ENCODE assay signal across 8 cellular contexts in genomic region chr17:36072431-36073121, GRCh38. TPM values are rescaled to one million over a fixed set of nuclear protein-coding genes. Genes with fewer than 3 reads are reported as not detected.
DNase-seq lines count a peak whose midpoint lies in the region; ATAC-seq and TF ChIP-seq lines count a peak whose summit lies in the region.

No MANE protein-coding gene starts in this region.

- no peaks in the 10 kb centered on the region for H3K4me1 ChIP-seq in esophagus squamous epithelium

- H3K9me3 ChIP-seq in esophagus squamous epithelium: peaks cover 0 to 9% (median 0%) of the 10 kb centered on the region in 3 donors

- peaks cover 72% of the 10 kb centered on the region for H3K4me1 Mint-ChIP-seq in activated CD8-positive, alpha-beta memory T cell treated with anti-CD3 and anti-CD28 coated beads, Interleukin-2, amount 10 ng/mL, durations not matched to agents 7 days and 5 days

- H3K9me3 Mint-ChIP-seq in activated CD8-positive, alpha-beta memory T cell treated with anti-CD3 and anti-CD28 coated beads, Interleukin-2, amount 10 ng/mL, durations not matched to agents 7 days and 5 days (ENCODE audit: low read depth): no peaks in the 10 kb centered on the region

- no peaks in the 10 kb centered on the region for H3K36me3 ChIP-seq in esophagus squamous epithelium

- peak; percentile 36 to 46 for DNase-seq in AML-193 (lab: John Stamatoyannopoulos, UW)
- DNase-seq in NB4 (ENCODE audit: low read depth): peak; percentile 81
- DNase-seq in activated CD8-positive, alpha-beta memory T cell treated with anti-CD3 and anti-CD28 coated beads, Interleukin-2, amount 10 ng/mL, durations not matched to agents 7 days and 5 days: peak; percentile 88
- DNase-seq in esophagus squamous epithelium (lab: John Stamatoyannopoulos, UW): no peak
- peak; percentile 48 for DNase-seq in omental fat pad (ENCODE audit: low spot score)
- no peak for DNase-seq in occipital lobe (lab: John Stamatoyannopoulos, UW)

- WGBS in esophagus squamous epithelium, 2 donors: 43 to 47% methylated on average over 9 to 12 of the region's 12 CpGs

- peak overlapping the region; percentile 63 for H3K27ac Mint-ChIP-seq in activated CD8-positive, alpha-beta memory T cell treated with anti-CD3 and anti-CD28 coated beads, Interleukin-2, amount 10 ng/mL, durations not matched to agents 7 days and 5 days

- peak; percentile 53 for ATAC-seq in GM18873 (IDR thresholded peaks at IDR 0.05; ENCODE audit: low FRiP score, unreplicated experiment)
- ATAC-seq in activated CD8-positive, alpha-beta memory T cell treated with anti-CD3 and anti-CD28 coated beads, Interleukin-2, amount 10 ng/mL, durations not matched to agents 7 days and 5 days: peak; percentile 79
- no peak for ATAC-seq in omental fat pad (ENCODE audit: low FRiP score)
- ATAC-seq in HG02642 (IDR thresholded peaks at IDR 0.05; ENCODE audit: poor library complexity, unreplicated experiment): no peak

- CTCF ChIA-PET in activated CD8-positive, alpha-beta memory T cell treated with anti-CD3 and anti-CD28 coated beads, Interleukin-2, amount 10 ng/mL, durations not matched to agents 7 days and 5 days (lab: Charles Lee): interaction anchor here (0.7 to 9.3 kb wide), 40 partner anchors 9 to 404 kb away, joined by 3 to 103 read pairs (median 5); partner anchors contain the start of genes CCL16, CCL18, CCL3 and CCL4

- TF ChIP-seq CTCF in NB4 (IDR thresholded peaks at IDR 0.05; ENCODE audit: low read depth, low read length) (peak; percentile 83), esophagus squamous epithelium (IDR thresholded peaks at IDR 0.05) (peak; percentile 28 to 54 (median 42)), omental fat pad (IDR thresholded peaks at IDR 0.05) (peak in 1 of 3 donors; percentile 35)

- no peak overlapping the region for H3K4me3 ChIP-seq in NB4 (ENCODE audit: low read depth, low read length)
- no peak overlapping the region for H3K4me3 ChIP-seq in esophagus squamous epithelium

- peak overlapping the region; percentile 3 for H3K4me3 Mint-ChIP-seq in activated CD8-positive, alpha-beta memory T cell treated with anti-CD3 and anti-CD28 coated beads, Interleukin-2, amount 10 ng/mL, durations not matched to agents 7 days and 5 days

- intact Hi-C loops in esophagus squamous epithelium (cut with DNase I): no loop called here

- peaks cover 13% of the 10 kb centered on the region for H3K36me3 Mint-ChIP-seq in activated CD8-positive, alpha-beta memory T cell treated with anti-CD3 and anti-CD28 coated beads, Interleukin-2, amount 10 ng/mL, durations not matched to agents 7 days and 5 days

- no peak overlapping the region for H3K27ac ChIP-seq in esophagus squamous epithelium

- TF ChIP-seq POLR2A in NB4 (IDR thresholded peaks at IDR 0.05; ENCODE audit: extremely low read depth, insufficient read length): no peak
- no peak for TF ChIP-seq POLR2A in esophagus squamous epithelium (IDR thresholded peaks at IDR 0.05)

- peaks cover 7% of the 10 kb centered on the region for H3K27me3 Mint-ChIP-seq in activated CD8-positive, alpha-beta memory T cell treated with anti-CD3 and anti-CD28 coated beads, Interleukin-2, amount 10 ng/mL, durations not matched to agents 7 days and 5 days

- no peaks in the 10 kb centered on the region for H3K27me3 ChIP-seq in esophagus squamous epithelium

RNA-seq across cellular contexts. Expression of gene CCL18, which starts 8.5 kb away (rescaled TPM):
- total RNA-seq in activated CD8-positive, alpha-beta memory T cell treated with anti-CD3 and anti-CD28 coated beads, Interleukin-2, amount 10 ng/mL, durations not matched to agents 7 days and 5 days: not detected
- 1 to 10 TPM in 1 of 4 donors, under 1 TPM in 2, not detected in 1; 0.76 to 2.8 (median 0.92) TPM for total RNA-seq in esophagus squamous epithelium
- total RNA-seq in omental fat pad: 10 to 100 TPM in 2 of 4 donors, 1 to 10 TPM in 2; 1.7 to 21.5 (median 9.8) TPM
- not detected for total RNA-seq in occipital lobe

RNA-seq across cellular contexts. Expression of gene CCL3, which starts 17.4 kb away (rescaled TPM):
- 100 to 1,000 TPM in 1 of 2 experiments, 10 to 100 TPM in 1; 77.2 to 634 TPM for total RNA-seq in activated CD8-positive, alpha-beta memory T cell treated with anti-CD3 and anti-CD28 coated beads, Interleukin-2, amount 10 ng/mL, durations not matched to agents 7 days and 5 days
- under 1 TPM in 1 of 4 donors, not detected in 3; 0.68 TPM for total RNA-seq in esophagus squamous epithelium
- total RNA-seq in omental fat pad: 10 to 100 TPM in 2 of 4 donors, 1 to 10 TPM in 2; 4.1 to 12.1 (median 8.0) TPM
- 7.2 TPM for total RNA-seq in occipital lobe

RNA-seq across cellular contexts. Expression of gene CCL4, which starts 31.1 kb away (rescaled TPM):
- total RNA-seq in activated CD8-positive, alpha-beta memory T cell treated with anti-CD3 and anti-CD28 coated beads, Interleukin-2, amount 10 ng/mL, durations not matched to agents 7 days and 5 days: 100 to 1,000 TPM in 1 of 2 experiments, 10 to 100 TPM in 1; 66.7 to 367 TPM
- total RNA-seq in esophagus squamous epithelium (1 to 10 TPM in 3 of 4 donors, under 1 TPM in 1; 0.56 to 3.2 (median 2.6) TPM), omental fat pad (10 to 100 TPM in 3 of 4 donors, 1 to 10 TPM in 1; 8.6 to 13.3 (median 11.3) TPM), occipital lobe (4.1 TPM)

RNA-seq across cellular contexts. Expression of gene CCL23, which starts 54.8 kb away (rescaled TPM):
- total RNA-seq in activated CD8-positive, alpha-beta memory T cell treated with anti-CD3 and anti-CD28 coated beads, Interleukin-2, amount 10 ng/mL, durations not matched to agents 7 days and 5 days: under 1 TPM in 1 of 2 experiments, not detected in 1; 0.82 TPM
- 10 to 100 TPM in 1 of 4 donors, 1 to 10 TPM in 3; 2.0 to 13.4 (median 3.4) TPM for total RNA-seq in esophagus squamous epithelium
- 1 to 10 TPM; 1.5 to 6.6 (median 4.7) TPM for total RNA-seq in omental fat pad
- not detected for total RNA-seq in occipital lobe

Comparison
In these comparisons a context has a peak if more than half of its experiments do, and no peak if none do; other contexts are left out.
1. DNase-seq: peak in AML-193 (2 of 2), NB4 (single experiment), activated CD8-positive, alpha-beta memory T cell treated with anti-CD3 and anti-CD28 coated beads, Interleukin-2, amount 10 ng/mL, durations not matched to agents 7 days and 5 days (single experiment) and omental fat pad (single experiment); none in esophagus squamous epithelium (single experiment) and occipital lobe (single experiment).
2. ATAC-seq: peak in GM18873 (single experiment) and activated CD8-positive, alpha-beta memory T cell treated with anti-CD3 and anti-CD28 coated beads, Interleukin-2, amount 10 ng/mL, durations not matched to agents 7 days and 5 days (single experiment); none in omental fat pad (single experiment) and HG02642 (single experiment).
3. RNA of gene CCL4, which starts 31.1 kb away (total RNA-seq): 66.7 to 367 TPM in activated CD8-positive, alpha-beta memory T cell treated with anti-CD3 and anti-CD28 coated beads, Interleukin-2, amount 10 ng/mL, durations not matched to agents 7 days and 5 days; 8.6 to 13.3 TPM in omental fat pad, 4.1 TPM in occipital lobe (single experiment) and 0.56 to 3.2 TPM in esophagus squamous epithelium; every median in the first group is over 4 times any median in the second.